ENCODE assay signal across 9 cellular contexts in genomic region chr17:76075364-76076099, GRCh38. TPM values are rescaled to one million over a fixed set of nuclear protein-coding genes. Genes with fewer than 3 reads are reported as not detected.
DNase-seq lines count a peak whose midpoint lies in the region; ATAC-seq, FAIRE-seq and TF ChIP-seq lines count a peak whose summit lies in the region.
"Had no signal": no experiment of that assay in that cellular context is flagged by ENCODE, and none has a peak within 500 bp of the region (broad histone marks: within the 10 kb centered on the region; RNA-seq: fewer than 3 reads in every experiment).

No MANE protein-coding gene starts in this region.

- H3K27ac ChIP-seq in suprapubic skin = no peak overlapping the region

- TF ChIP-seq POLR2A in suprapubic skin (IDR thresholded peaks at IDR 0.05) (no peak), GM12892 (IDR thresholded peaks at IDR 0.05; ENCODE audit: low read depth, low read length) (no peak)

- DNase-seq in activated naive CD4-positive, alpha-beta T cell treated with Interleukin-2 at 50 U/mL for 16 hours = peak; percentile 14
- no peak for DNase-seq in activated naive CD4-positive, alpha-beta T cell (lab: John Stamatoyannopoulos, UW)
- DNase-seq in SK-N-DZ (ENCODE audit: low spot score) (peak; percentile 46), glutamatergic neuron (peak; percentile 47), suprapubic skin (ENCODE audit: low spot score in 2 of 2) (no peak), GM12892 (ENCODE audit: insufficient read length) (no peak)
- no peak for DNase-seq in effector CD8-positive, alpha-beta T cell (lab: John Stamatoyannopoulos, UW)

- FAIRE-seq in GM12892 (lab: Jason Lieb, UNC) = no peak

- peak overlapping the region; percentile 57 for H3K4me3 Mint-ChIP-seq in glutamatergic neuron (ENCODE audit: unreplicated experiment)

- peaks cover 28% of the 10 kb centered on the region for H3K27me3 Mint-ChIP-seq in glutamatergic neuron (ENCODE audit: unreplicated experiment)

- H3K9me3 ChIP-seq in suprapubic skin = no peaks in the 10 kb centered on the region

- no peaks in the 10 kb centered on the region for H3K36me3 ChIP-seq in suprapubic skin

- peak overlapping the region; percentile 34 for H3K4me3 ChIP-seq in suprapubic skin

- ATAC-seq in HG03457 (IDR thresholded peaks at IDR 0.05; ENCODE audit: unreplicated experiment) = no peak

- no peak overlapping the region for H3K27ac Mint-ChIP-seq in glutamatergic neuron (ENCODE audit: unreplicated experiment)

- H3K4me1 ChIP-seq in suprapubic skin = peaks cover 62% of the 10 kb centered on the region

- H3K4me1 Mint-ChIP-seq in glutamatergic neuron (ENCODE audit: low read depth, unreplicated experiment) = peaks cover 10% of the 10 kb centered on the region

- peaks cover 8% of the 10 kb centered on the region for H3K9me3 Mint-ChIP-seq in glutamatergic neuron (ENCODE audit: unreplicated experiment)

- TF ChIP-seq EP300 in suprapubic skin (IDR thresholded peaks at IDR 0.05) = no peak

- H3K36me3 Mint-ChIP-seq in glutamatergic neuron (ENCODE audit: unreplicated experiment) = no peaks in the 10 kb centered on the region

- 3% methylated on average over 33 of the region's 42 CpGs for WGBS in suprapubic skin

- TF ChIP-seq CTCF in glutamatergic neuron (IDR thresholded peaks at IDR 0.05; ENCODE audit: partially characterized antibody, unreplicated experiment) (no peak), suprapubic skin (IDR thresholded peaks at IDR 0.05) (no peak)

- peaks cover 64% of the 10 kb centered on the region for H3K27me3 ChIP-seq in suprapubic skin

RNA-seq across cellular contexts. Expression of gene GALR2, which starts 1.0 kb away (rescaled TPM):
- 0.71 TPM in 1 of 2 replicates, not detected in the other for polyA plus RNA-seq in SK-N-DZ (2014; cell fraction: cytosol; rRNA removed)
- 0.14 TPM in 1 of 2 replicates, not detected in the other for polyA plus RNA-seq in SK-N-DZ (2014; cell fraction: nucleus; rRNA removed)
- total RNA-seq in glutamatergic neuron (ENCODE audit: unreplicated experiment) (3.3 TPM), suprapubic skin (1 to 10 TPM in 1 of 4 donors, not detected in 3; 1.2 TPM)
- not detected for polyA plus RNA-seq in GM12892 (2012; ENCODE audit: missing spikeins)
- total RNA-seq: temporal lobe had no signal

RNA-seq across cellular contexts. Expression of gene SRP68, which starts 3.2 kb away (rescaled TPM):
- polyA plus RNA-seq in SK-N-DZ (2014; cell fraction: cytosol; rRNA removed) = 31.3 and 32.5 TPM in 2 replicates
- 29.9 and 44.1 TPM in 2 replicates for polyA plus RNA-seq in SK-N-DZ (2014; cell fraction: nucleus; rRNA removed)
- total RNA-seq in glutamatergic neuron (ENCODE audit: unreplicated experiment) (48.4 TPM), suprapubic skin (10 to 100 TPM; 57.5 to 90.2 (median 64.2) TPM)
- polyA plus RNA-seq in GM12892 (2012; ENCODE audit: missing spikeins) = 37.8 TPM

RNA-seq across cellular contexts. Expression of gene ZACN, which starts 3.5 kb away (rescaled TPM):
- not detected in 2 replicates for polyA plus RNA-seq in SK-N-DZ (2014; cell fraction: cytosol; rRNA removed)
- polyA plus RNA-seq in SK-N-DZ (2014; cell fraction: nucleus; rRNA removed) = 0.17 and 1.3 TPM in 2 replicates
- total RNA-seq in glutamatergic neuron (ENCODE audit: unreplicated experiment) = 1.9 TPM
- not detected for total RNA-seq in suprapubic skin
- 3.2 TPM for polyA plus RNA-seq in GM12892 (2012; ENCODE audit: missing spikeins)
- total RNA-seq: temporal lobe had no signal

RNA-seq across cellular contexts. Expression of gene EXOC7, which starts 28.1 kb away (rescaled TPM):
- polyA plus RNA-seq in SK-N-DZ (2014; cell fraction: cytosol; rRNA removed) = 57.8 and 63.1 TPM in 2 replicates
- 161 and 177 TPM in 2 replicates for polyA plus RNA-seq in SK-N-DZ (2014; cell fraction: nucleus; rRNA removed)
- total RNA-seq in glutamatergic neuron (ENCODE audit: unreplicated experiment) (249 TPM), suprapubic skin (100 to 1,000 TPM in 1 of 4 donors, 10 to 100 TPM in 3; 67.4 to 108 (median 78.6) TPM)
- polyA plus RNA-seq in GM12892 (2012; ENCODE audit: missing spikeins) = 33.7 TPM

RNA-seq across cellular contexts. Expression of gene EVPL, which starts 48.4 kb away (rescaled TPM):
- 0.95 and 1.2 TPM in 2 replicates for polyA plus RNA-seq in SK-N-DZ (2014; cell fraction: cytosol; rRNA removed)
- 2.9 and 3.9 TPM in 2 replicates for polyA plus RNA-seq in SK-N-DZ (2014; cell fraction: nucleus; rRNA removed)
- not detected for total RNA-seq in glutamatergic neuron (ENCODE audit: unreplicated experiment)
- total RNA-seq in suprapubic skin = 100 to 1,000 TPM; 218 to 425 (median 274) TPM
- polyA plus RNA-seq in GM12892 (2012; ENCODE audit: missing spikeins) = not detected

Comparison
In these comparisons a context has a peak if more than half of its experiments do, and no peak if none do; other contexts are left out.
1. DNase-seq: peak in activated naive CD4-positive, alpha-beta T cell treated with Interleukin-2 at 50 U/mL for 16 hours (single experiment), SK-N-DZ (single experiment) and glutamatergic neuron (single experiment); none in activated naive CD4-positive, alpha-beta T cell (0 of 4), suprapubic skin (0 of 2), effector CD8-positive, alpha-beta T cell (single experiment) and GM12892 (single experiment).